In genomic region chr20:25318471-25319240, GRCh38 we compare ENCODE assay signal across 7 cellular contexts.
DNase-seq lines count a peak whose midpoint lies in the region; ATAC-seq lines count a peak whose summit lies in the region.

No MANE protein-coding gene starts in this region.

- in situ Hi-C loops in ACHN (cut with HindIII; ENCODE audit: low pct_ligation_motif_present, low pct_unique_long_range_greater_than_20kb, low sequenced_read_pairs) = no loop called here

- peak; percentile 86 for ATAC-seq in GM19043 (IDR thresholded peaks at IDR 0.05; ENCODE audit: low read depth, unreplicated experiment)
- peak; percentile 96 for ATAC-seq in HG02870 (IDR thresholded peaks at IDR 0.05; ENCODE audit: unreplicated experiment)

- DNase-seq in RPMI8226 (peak; percentile 90), pons (ENCODE audit: low spot score) (peak; percentile 89), ACHN (no peak), SK-N-DZ (ENCODE audit: low spot score) (no peak)
- DNase-seq in stimulated activated CD4-positive, alpha-beta T cell treated with anti-CD3 and anti-CD28 coated beads, Interleukin-4, amount 100 ng/mL, for 1 hour = no peak

Comparison
In these comparisons a context has a peak if more than half of its experiments do, and no peak if none do; other contexts are left out.
1. DNase-seq: peak in RPMI8226 (single experiment) and pons (single experiment); none in ACHN (single experiment), SK-N-DZ (single experiment) and stimulated activated CD4-positive, alpha-beta T cell treated with anti-CD3 and anti-CD28 coated beads, Interleukin-4, amount 100 ng/mL, for 1 hour (single experiment).